Comparison of ENCODE assay signal across 8 cellular contexts in genomic region chr7:101688183-101688831, GRCh38. TPM values are rescaled to one million over a fixed set of nuclear protein-coding genes. Genes with fewer than 3 reads are reported as not detected.
DNase-seq lines count a peak whose midpoint lies in the region; ATAC-seq, FAIRE-seq and TF ChIP-seq lines count a peak whose summit lies in the region.

No MANE protein-coding gene starts in this region.

- FAIRE-seq in HTR-8/SVneo (lab: Jason Lieb, UNC), result no peak

- H3K27me3 ChIP-seq in RWPE2 (ENCODE audit: insufficient read depth, poor library complexity, severe bottlenecking) (no peaks in the 10 kb centered on the region), tibial artery (peaks cover 0 to 7% of the 10 kb centered on the region in 2 donors)

- H3K36me3 ChIP-seq in RWPE2 (ENCODE audit: low read depth), result no peaks in the 10 kb centered on the region
- no peaks in the 10 kb centered on the region for H3K36me3 ChIP-seq in tibial artery

- H3K9me3 ChIP-seq in RWPE2 (ENCODE audit: severe bottlenecking) (no peaks in the 10 kb centered on the region), tibial artery (no peaks in the 10 kb centered on the region)

- H3K27me3 Mint-ChIP-seq in osteocyte (ENCODE audit: unreplicated experiment), result peaks cover 1% of the 10 kb centered on the region

- H3K27ac Mint-ChIP-seq in osteocyte (ENCODE audit: unreplicated experiment), result no peak overlapping the region

- intact Hi-C loops in tibial artery (cut with DNase I; ENCODE audit: low total_unique reads), result loop anchor here (5.0 to 10.0 kb wide), 2 partner anchors 446 to 549 kb away; no protein-coding TSS in a partner anchor

- H3K4me3 Mint-ChIP-seq in osteocyte (ENCODE audit: unreplicated experiment), result no peak overlapping the region

- no peaks in the 10 kb centered on the region for H3K9me3 Mint-ChIP-seq in osteocyte (ENCODE audit: unreplicated experiment)

- H3K4me3 ChIP-seq in RWPE2 (ENCODE audit: severe bottlenecking), result peak overlapping the region; percentile 15
- peak overlapping the region in 1 of 2 donors; percentile 36 for H3K4me3 ChIP-seq in tibial artery

- H3K4me1 ChIP-seq in RWPE2 (ENCODE audit: insufficient read depth, poor library complexity, severe bottlenecking) (no peaks in the 10 kb centered on the region), tibial artery (peaks cover 0 to 11% (median 8%) of the 10 kb centered on the region in 4 donors)

- H3K27ac ChIP-seq in RWPE2 (ENCODE audit: poor library complexity, severe bottlenecking), result no peak overlapping the region
- H3K27ac ChIP-seq in tibial artery, result no peak overlapping the region

- peaks cover 4% of the 10 kb centered on the region for H3K4me1 Mint-ChIP-seq in osteocyte (ENCODE audit: unreplicated experiment)

- DNase-seq in SIG-M5 treated with dmso at 0.1 percent for 504 hours (lab: John Stamatoyannopoulos, UW; ENCODE audit: unreplicated experiment) (peak; percentile 52), SIG-M5 (lab: John Stamatoyannopoulos, UW) (no peak), HTR-8/SVneo (ENCODE audit: insufficient read length, low spot score) (peak; percentile 65), RWPE2 (ENCODE audit: low spot score) (no peak), germinal center (ENCODE audit: low spot score) (peak; percentile 88), osteocyte (ENCODE audit: extremely low spot score, unreplicated experiment) (peak; percentile 95), tibial artery (peak; percentile 60 to 82)
- peak; percentile 91 for DNase-seq in activated effector memory CD4-positive, alpha-beta T cell treated with anti-CD3 and anti-CD28 coated beads, Interleukin-2, amount 50 U/mL, for 16 hours

- H3K36me3 Mint-ChIP-seq in osteocyte (ENCODE audit: unreplicated experiment), result no peaks in the 10 kb centered on the region

- TF ChIP-seq CTCF in RWPE2 (IDR thresholded peaks at IDR 0.05; ENCODE audit: poor library complexity, severe bottlenecking), result peak; percentile 95
- peak; percentile 98 for TF ChIP-seq CTCF in osteocyte (IDR thresholded peaks at IDR 0.05)
- peak; percentile 94 to 96 for TF ChIP-seq CTCF in tibial artery (IDR thresholded peaks at IDR 0.05)

- ATAC-seq in RWPE2 (ENCODE audit: low read depth), result peak; percentile 88

RNA-seq across cellular contexts. Expression of gene MYL10, which starts 59.2 kb away (rescaled TPM):
- total RNA-seq in osteocyte, result 0.52 TPM in 1 of 2 replicates, not detected in the other

Comparison
In these comparisons a context has a peak if more than half of its experiments do, and no peak if none do; other contexts are left out.
1. DNase-seq: peak in SIG-M5 treated with dmso at 0.1 percent for 504 hours (single experiment), HTR-8/SVneo (single experiment), activated effector memory CD4-positive, alpha-beta T cell treated with anti-CD3 and anti-CD28 coated beads, Interleukin-2, amount 50 U/mL, for 16 hours (single experiment), germinal center (single experiment), osteocyte (single experiment) and tibial artery (2 of 2); none in SIG-M5 (single experiment) and RWPE2 (single experiment).
2. Peak in every context shown above with its lines, with median percentiles within 50 percentile points of each other: CTCF ChIP-seq.